Comparison of ENCODE assay signal across 8 cellular contexts in genomic region chr17:65556014-65556909, GRCh38. TPM values are rescaled to one million over a fixed set of nuclear protein-coding genes. Genes with fewer than 3 reads are reported as not detected.
A peak's percentile ranks its signal among the peaks of the same experiment; 100 is the strongest.
DNase-seq lines count a peak whose midpoint lies in the region; ATAC-seq and TF ChIP-seq lines count a peak whose summit lies in the region.

No MANE protein-coding gene starts in this region.

- H3K4me3 ChIP-seq in AG10803 (ENCODE audit: low read length) (peak overlapping the region; percentile 71), lower lobe of right lung (no peak overlapping the region)

- DNase-seq in AG10803 (ENCODE audit: low read depth) (peak; percentile 73), NCI-H1694 treated with DMSO at 0.1 percent for 48 hours (lab: John Stamatoyannopoulos, UW) (peak; percentile 7), dedifferentiated amniotic fluid mesenchymal stem cell (ENCODE audit: extremely low spot score) (peak; percentile 54), lower lobe of right lung (peak; percentile 89)
- DNase-seq in activated CD4-positive, alpha-beta T cell treated with anti-CD3 and anti-CD28 coated beads for 48 hours = peak; percentile 96
- DNase-seq in stimulated activated CD4-positive, alpha-beta T cell treated with anti-CD3 and anti-CD28 coated beads, TNF-alpha, amount 100 ng/mL, for 4 hours (ENCODE audit: low read depth in 3 of 3) = peak; percentile 72 to 95 (median 90)

- H3K36me3 ChIP-seq in lower lobe of right lung = peaks cover 15% of the 10 kb centered on the region

- peaks cover 3% of the 10 kb centered on the region for H3K27me3 ChIP-seq in lower lobe of right lung (ENCODE audit: low read depth)

- H3K9me3 ChIP-seq in lower lobe of right lung = no peaks in the 10 kb centered on the region

- TF ChIP-seq CTCF in AG10803 (conservative IDR thresholded peaks at IDR 0.05; ENCODE audit: low read length) (peak; percentile 85), lower lobe of right lung (IDR thresholded peaks at IDR 0.05) (peak; percentile 86)

- ATAC-seq in GM18868 (IDR thresholded peaks at IDR 0.05; ENCODE audit: unreplicated experiment) (peak; percentile 41), lower lobe of right lung (peak; percentile 65 to 70), HG03025 (IDR thresholded peaks at IDR 0.05; ENCODE audit: low FRiP score, unreplicated experiment) (no peak)

- H3K27ac ChIP-seq in lower lobe of right lung = no peak overlapping the region

- peaks cover 8% of the 10 kb centered on the region for H3K4me1 ChIP-seq in lower lobe of right lung

- intact Hi-C loops in lower lobe of right lung (cut with DNase I) = loop anchor here (10.0 kb wide), 1 partner anchor 261 kb away; no protein-coding TSS in a partner anchor

RNA-seq across cellular contexts. Expression of gene AXIN2, which starts 5.2 kb away (rescaled TPM):
- total RNA-seq in lower lobe of right lung = 53.4 TPM

Comparison
In these comparisons a context has a peak if more than half of its experiments do, and no peak if none do; other contexts are left out.
1. DNase-seq: peak in every context shown above with its lines; median percentile 96 in activated CD4-positive, alpha-beta T cell treated with anti-CD3 and anti-CD28 coated beads for 48 hours; 90 in stimulated activated CD4-positive, alpha-beta T cell treated with anti-CD3 and anti-CD28 coated beads, TNF-alpha, amount 100 ng/mL, for 4 hours; 89 in lower lobe of right lung; 73 in AG10803; 54 in dedifferentiated amniotic fluid mesenchymal stem cell; 7 in NCI-H1694 treated with DMSO at 0.1 percent for 48 hours.